In the genomic region with DNA sequence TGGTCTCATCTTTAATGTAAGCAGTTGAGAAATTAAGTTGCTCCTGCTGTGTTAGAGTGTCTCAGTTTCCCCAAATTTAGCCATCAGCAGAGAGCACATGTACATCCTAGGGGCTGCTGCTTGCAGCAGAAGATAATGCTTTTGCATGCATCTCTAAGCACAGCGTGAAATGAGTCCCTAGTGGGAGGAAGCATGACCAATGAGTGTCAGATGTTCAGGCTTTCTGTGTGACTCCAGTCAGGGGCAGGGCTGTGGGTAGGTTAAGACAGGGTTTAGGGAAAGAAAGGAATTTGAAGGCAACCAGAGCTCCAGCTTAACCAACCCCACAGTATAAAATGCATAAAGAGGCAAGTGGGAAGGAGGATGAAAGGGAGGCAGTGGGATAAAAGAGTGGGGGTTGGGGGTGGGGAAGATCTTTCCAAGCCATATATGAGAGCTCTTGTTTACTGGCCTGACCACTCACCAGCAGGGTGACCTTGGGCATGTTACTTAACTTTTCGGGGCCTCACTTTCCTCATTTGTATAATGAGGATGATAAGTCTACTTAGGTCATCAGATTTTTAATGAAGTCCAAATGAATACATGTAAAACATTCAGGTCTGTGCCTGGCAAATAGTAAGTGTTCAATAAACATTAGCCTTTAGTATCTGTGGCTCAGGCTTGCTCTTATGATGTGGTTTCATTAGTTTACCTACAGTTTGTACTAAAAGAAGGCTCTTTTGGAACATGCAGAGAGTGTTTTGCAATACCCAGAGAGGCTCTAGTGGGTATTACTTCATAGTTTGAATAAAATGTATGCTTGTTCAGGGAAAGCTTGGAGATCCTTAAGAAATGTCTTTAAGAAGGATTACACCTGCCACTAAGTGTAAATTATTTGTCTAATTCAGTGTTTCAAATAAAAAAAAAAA, we compare ENCODE assay signal across 2 cellular contexts.
A peak's percentile ranks its signal among the peaks of the same experiment; 100 is the strongest.
TF ChIP-seq lines count a peak whose summit lies in the region.

No MANE protein-coding gene starts in this region.

TF ChIP-seq in IMR-90, 13 proteins besides CTCF, POLR2A, EP300 and RAD21:
- TF ChIP-seq CEBPB (IDR thresholded peaks at IDR 0.05; ENCODE audit: low read depth, low read length) = peak; percentile 54
- no peak for TF ChIP-seq CHD1 (IDR thresholded peaks at IDR 0.05; ENCODE audit: low read depth, low read length)

TF ChIP-seq in HepG2, 621 proteins besides CTCF, POLR2A, EP300 and RAD21:
- TF ChIP-seq POLR2G (IDR thresholded peaks at IDR 0.05; ENCODE audit: low read depth, low read length) (no peak), GATAD2A (CRISPR knock-in tag; IDR thresholded peaks at IDR 0.05) (0 out of 2 replicates have a peak, but pooled peaks have one; percentile 37), CEBPB (IDR thresholded peaks at IDR 0.05; ENCODE audit: borderline replicate concordance, low read depth, low read length) (peak; percentile 88), HNRNPK (IDR thresholded peaks at IDR 0.05; ENCODE audit: low read depth, low read length, poor library complexity, severe bottlenecking) (peak; percentile 66)
- TF ChIP-seq, protein P1, sequence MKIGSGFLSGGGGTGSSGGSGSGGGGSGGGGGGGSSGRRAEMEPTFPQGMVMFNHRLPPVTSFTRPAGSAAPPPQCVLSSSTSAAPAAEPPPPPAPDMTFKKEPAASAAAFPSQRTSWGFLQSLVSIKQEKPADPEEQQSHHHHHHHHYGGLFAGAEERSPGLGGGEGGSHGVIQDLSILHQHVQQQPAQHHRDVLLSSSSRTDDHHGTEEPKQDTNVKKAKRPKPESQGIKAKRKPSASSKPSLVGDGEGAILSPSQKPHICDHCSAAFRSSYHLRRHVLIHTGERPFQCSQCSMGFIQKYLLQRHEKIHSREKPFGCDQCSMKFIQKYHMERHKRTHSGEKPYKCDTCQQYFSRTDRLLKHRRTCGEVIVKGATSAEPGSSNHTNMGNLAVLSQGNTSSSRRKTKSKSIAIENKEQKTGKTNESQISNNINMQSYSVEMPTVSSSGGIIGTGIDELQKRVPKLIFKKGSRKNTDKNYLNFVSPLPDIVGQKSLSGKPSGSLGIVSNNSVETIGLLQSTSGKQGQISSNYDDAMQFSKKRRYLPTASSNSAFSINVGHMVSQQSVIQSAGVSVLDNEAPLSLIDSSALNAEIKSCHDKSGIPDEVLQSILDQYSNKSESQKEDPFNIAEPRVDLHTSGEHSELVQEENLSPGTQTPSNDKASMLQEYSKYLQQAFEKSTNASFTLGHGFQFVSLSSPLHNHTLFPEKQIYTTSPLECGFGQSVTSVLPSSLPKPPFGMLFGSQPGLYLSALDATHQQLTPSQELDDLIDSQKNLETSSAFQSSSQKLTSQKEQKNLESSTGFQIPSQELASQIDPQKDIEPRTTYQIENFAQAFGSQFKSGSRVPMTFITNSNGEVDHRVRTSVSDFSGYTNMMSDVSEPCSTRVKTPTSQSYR (CRISPR knock-in tag; IDR thresholded peaks at IDR 0.05; ENCODE audit: borderline replicate concordance) = peak; percentile 15; the same call in 1 of the 2 replicates
- TF ChIP-seq, protein P2, sequence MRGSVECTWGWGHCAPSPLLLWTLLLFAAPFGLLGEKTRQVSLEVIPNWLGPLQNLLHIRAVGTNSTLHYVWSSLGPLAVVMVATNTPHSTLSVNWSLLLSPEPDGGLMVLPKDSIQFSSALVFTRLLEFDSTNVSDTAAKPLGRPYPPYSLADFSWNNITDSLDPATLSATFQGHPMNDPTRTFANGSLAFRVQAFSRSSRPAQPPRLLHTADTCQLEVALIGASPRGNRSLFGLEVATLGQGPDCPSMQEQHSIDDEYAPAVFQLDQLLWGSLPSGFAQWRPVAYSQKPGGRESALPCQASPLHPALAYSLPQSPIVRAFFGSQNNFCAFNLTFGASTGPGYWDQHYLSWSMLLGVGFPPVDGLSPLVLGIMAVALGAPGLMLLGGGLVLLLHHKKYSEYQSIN (CRISPR knock-in tag; IDR thresholded peaks at IDR 0.05; ENCODE audit: borderline replicate concordance) = no peak
TF ChIP-seq in HepG2: peak in this region for 4.
